23 cellular contexts compared by ENCODE assay signal in genomic region chr12:43352001-43352400, GRCh38.
"Had no signal": no experiment of that assay in that cellular context is flagged by ENCODE, and none has a peak within 500 bp of the region (broad histone marks: within the 10 kb centered on the region; RNA-seq: fewer than 3 reads in every experiment).

No MANE protein-coding gene starts in this region.

- ATAC-seq: left ventricle myocardium superior; lower lobe of right lung; naive thymus-derived CD8-positive, alpha-beta T cell; sciatic nerve; stimulated activated effector memory CD8-positive, alpha-beta T cell treated with anti-CD3 and anti-CD28 coated beads, Interleukin-12 subunit alpha, Interleukin-12 subunit beta, amount 100 ng/mL, for 72 hours had no signal

- DNase-seq: dermis blood vessel endothelial cell; effector memory CD4-positive, alpha-beta T cell; erythroblast; esophagus squamous epithelium; foreskin melanocyte; glutamatergic neuron; hypothalamus; immature natural killer cell; islet precursor cell; kidney glomerular epithelial cell; left ventricle myocardium superior; lower lobe of right lung; naive thymus-derived CD8-positive, alpha-beta T cell; nephron progenitor cell; nucleus accumbens; stimulated activated CD4-positive, alpha-beta T cell treated with anti-CD3 and anti-CD28 coated beads, Interleukin-2, amount 100 ng/mL, for 24 hours; stimulated activated CD4-positive, alpha-beta T cell treated with anti-CD3 and anti-CD28 coated beads, Interleukin-4, amount 100 ng/mL, for 24 hours; stimulated activated naive CD4-positive, alpha-beta T cell treated with Interleukin-2 at 50 U/mL for 16 hours; substantia nigra; testis; tibial artery had no signal
